ENCODE assay signal across 23 cellular contexts in the genomic region with DNA sequence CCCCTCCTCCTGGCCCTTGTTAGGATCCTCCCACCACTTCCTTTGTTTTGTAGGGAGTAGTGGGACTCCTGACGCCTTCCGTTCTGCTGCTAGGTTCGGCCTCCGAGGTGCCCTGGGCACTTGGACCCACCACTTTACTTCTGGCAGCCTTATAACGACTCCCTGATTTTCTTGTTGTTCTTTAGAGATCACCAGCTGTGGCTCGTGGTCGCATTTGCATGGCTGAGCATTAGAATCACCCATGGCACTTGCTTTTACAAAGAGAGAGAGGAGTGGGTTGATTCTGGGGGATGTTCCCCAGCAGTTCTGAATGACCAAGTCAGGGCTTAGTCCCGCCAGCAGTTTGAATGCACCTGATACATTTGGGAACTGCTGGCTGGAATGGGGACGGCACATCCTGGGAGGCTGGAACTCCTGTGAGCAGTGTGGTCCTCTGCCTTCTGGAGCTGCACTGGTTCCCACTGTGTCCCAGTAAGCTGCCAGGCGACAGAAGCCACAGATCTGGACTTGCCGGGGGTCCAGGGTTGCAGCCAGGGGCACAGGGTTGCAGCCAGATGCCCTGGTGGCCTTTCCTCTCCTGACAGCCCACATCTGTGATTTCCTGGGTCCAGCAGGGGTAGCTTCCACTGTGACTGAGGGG. TPM values are rescaled to one million over a fixed set of nuclear protein-coding genes. Genes with fewer than 3 reads are reported as not detected.
"Had no signal": no experiment of that assay in that cellular context is flagged by ENCODE, and none has a peak within 500 bp of the region (broad histone marks: within the 10 kb centered on the region; RNA-seq: fewer than 3 reads in every experiment).

No MANE protein-coding gene starts in this region.

- H3K9me3 Mint-ChIP-seq: activated CD4-positive, alpha-beta T cell treated with anti-CD3 and anti-CD28 coated beads, Interleukin-2, amount 10 ng/mL, durations not matched to agents 7 days and 5 days; activated T-cell treated with anti-CD3 and anti-CD28 coated beads, Interleukin-2, amount 50 U/mL, for 24 hours; activated T-helper 17 cell treated with anti-CD3 and anti-CD28 coated beads, Interleukin-2, amount 50 U/mL, for 72 hours; dendritic cell treated with granulocyte-macrophage colony-stimulating factor and Interleukin-4, amounts not matched to agents 40 ng/mL and 50 ng/mL, for 4 days; immature natural killer cell; natural killer cell; stimulated activated naive CD8-positive, alpha-beta T cell treated with anti-CD3 and anti-CD28 coated beads, Interleukin-15, Interleukin-2, amounts not matched to agents 100 ng/mL and 50 ng/mL, for 24 hours had no signal

- H3K27ac ChIP-seq: tibial artery, WERI-Rb-1 had no signal

- H3K36me3 Mint-ChIP-seq: activated naive CD8-positive, alpha-beta T cell; immature natural killer cell; natural killer cell had no signal

- H3K4me3 ChIP-seq: adrenal gland, lung, tibial artery had no signal

- H3K27me3 ChIP-seq: adrenal gland, tibial artery had no signal

- H3K27ac Mint-ChIP-seq: activated CD4-positive, alpha-beta T cell treated with anti-CD3 and anti-CD28 coated beads, Interleukin-2, amount 10 ng/mL, durations not matched to agents 7 days and 5 days; activated CD8-positive, alpha-beta T cell treated with anti-CD3 and anti-CD28 coated beads, Interleukin-2, amount 10 ng/mL, durations not matched to agents 7 days and 5 days; activated naive CD8-positive, alpha-beta T cell; activated T-cell treated with anti-CD3 and anti-CD28 coated beads, Interleukin-2, amount 50 U/mL, for 24 hours; activated T-helper 17 cell treated with anti-CD3 and anti-CD28 coated beads, Interleukin-2, amount 50 U/mL, for 72 hours; dendritic cell treated with granulocyte-macrophage colony-stimulating factor and Interleukin-4, amounts not matched to agents 40 ng/mL and 50 ng/mL, for 4 days; immature natural killer cell; natural killer cell; stimulated activated naive CD8-positive, alpha-beta T cell treated with anti-CD3 and anti-CD28 coated beads, Interleukin-15, Interleukin-2, amounts not matched to agents 100 ng/mL and 50 ng/mL, for 24 hours had no signal

- H3K36me3 ChIP-seq: adrenal gland, tibial artery, WERI-Rb-1 had no signal

- H3K4me1 Mint-ChIP-seq: activated T-helper 17 cell treated with anti-CD3 and anti-CD28 coated beads, Interleukin-2, amount 50 U/mL, for 72 hours; natural killer cell had no signal

- DNase-seq: activated CD4-positive, alpha-beta T cell treated with anti-CD3 and anti-CD28 coated beads, Interleukin-2, amount 10 ng/mL, durations not matched to agents 7 days and 5 days; activated CD4-positive, CD25-positive, alpha-beta regulatory T cell treated with anti-CD3 and anti-CD28 coated beads, Interleukin-2, amount 50 U/mL, for 72 hours; activated CD8-positive, alpha-beta memory T cell treated with anti-CD3 and anti-CD28 coated beads, Interleukin-2, amount 50 U/mL, for 4 hours; activated CD8-positive, alpha-beta T cell treated with anti-CD3 and anti-CD28 coated beads, Interleukin-2, amount 10 ng/mL, durations not matched to agents 7 days and 5 days; activated naive CD4-positive, alpha-beta T cell; activated T-cell treated with anti-CD3 and anti-CD28 coated beads, Interleukin-2, amount 50 U/mL, for 24 hours; cerebellar nuclear complex; effector CD8-positive, alpha-beta T cell; erythroblast; foreskin fibroblast; immature natural killer cell; natural killer cell; nucleus accumbens; stimulated activated CD4-positive, alpha-beta T cell treated with anti-CD3 and anti-CD28 coated beads, Interleukin-4, amount 100 ng/mL, for 24 hours; T-helper 1 cell; tibial artery; WERI-Rb-1 had no signal

- H3K9me3 ChIP-seq: adrenal gland, tibial artery had no signal

- H3K4me3 Mint-ChIP-seq: activated CD4-positive, alpha-beta T cell treated with anti-CD3 and anti-CD28 coated beads, Interleukin-2, amount 10 ng/mL, durations not matched to agents 7 days and 5 days; activated CD8-positive, alpha-beta T cell treated with anti-CD3 and anti-CD28 coated beads, Interleukin-2, amount 10 ng/mL, durations not matched to agents 7 days and 5 days; activated naive CD8-positive, alpha-beta T cell; activated T-cell treated with anti-CD3 and anti-CD28 coated beads, Interleukin-2, amount 50 U/mL, for 24 hours; activated T-helper 17 cell treated with anti-CD3 and anti-CD28 coated beads, Interleukin-2, amount 50 U/mL, for 72 hours; dendritic cell treated with granulocyte-macrophage colony-stimulating factor and Interleukin-4, amounts not matched to agents 40 ng/mL and 50 ng/mL, for 4 days; immature natural killer cell; natural killer cell; stimulated activated naive CD8-positive, alpha-beta T cell treated with anti-CD3 and anti-CD28 coated beads, Interleukin-15, Interleukin-2, amounts not matched to agents 100 ng/mL and 50 ng/mL, for 24 hours had no signal

RNA-seq across cellular contexts. Expression of a gene that starts 4.1 kb away (rescaled TPM):
- total RNA-seq: activated CD8-positive, alpha-beta T cell treated with anti-CD3 and anti-CD28 coated beads, Interleukin-2, amount 10 ng/mL, durations not matched to agents 7 days and 5 days; natural killer cell had no signal
- polyA plus RNA-seq: immature natural killer cell had no signal
